In the genomic region with DNA sequence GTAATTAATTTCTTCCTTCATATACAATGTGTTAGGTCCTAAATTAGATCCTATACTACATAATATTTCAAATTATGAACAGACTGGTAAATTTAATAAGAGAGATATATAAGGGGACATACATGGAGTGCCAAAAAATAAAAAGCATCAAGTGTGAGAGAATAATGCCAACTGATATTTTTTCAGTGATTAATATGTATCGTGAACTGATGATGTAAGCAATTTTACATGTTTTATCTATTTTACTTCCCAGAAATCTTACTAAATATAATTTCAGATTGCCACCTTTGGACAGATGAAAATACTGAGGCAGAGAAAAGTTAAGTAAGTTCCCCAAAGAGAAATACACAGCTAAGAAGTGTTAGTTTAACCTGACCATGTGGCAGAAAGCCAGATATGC, we compare ENCODE assay signal across 1 cellular context.
TF ChIP-seq lines count a peak whose summit lies in the region.

No MANE protein-coding gene starts in this region.

TF ChIP-seq in HepG2, 621 proteins besides CTCF, POLR2A, EP300 and RAD21 (continued from another document):
- TF ChIP-seq ZNF280D (CRISPR knock-in tag; IDR thresholded peaks at IDR 0.05) (no peak), MAFF (IDR thresholded peaks at IDR 0.05; ENCODE audit: low read depth, low read length) (peak; percentile 84)
